ENCODE assay signal across 22 cellular contexts in genomic region chr21:42230636-42231035, GRCh38. TPM values are rescaled to one million over a fixed set of nuclear protein-coding genes. Genes with fewer than 3 reads are reported as not detected.
DNase-seq lines count a peak whose midpoint lies in the region; FAIRE-seq and TF ChIP-seq lines count a peak whose summit lies in the region.
"Had no signal": no experiment of that assay in that cellular context is flagged by ENCODE, and none has a peak within 500 bp of the region (broad histone marks: within the 10 kb centered on the region; RNA-seq: fewer than 3 reads in every experiment).

No MANE protein-coding gene starts in this region.

- H3K4me1 ChIP-seq in CD4-positive, alpha-beta memory T cell (ENCODE audit: insufficient read depth, low read length) = peaks cover 85% of the 10 kb centered on the region
- H3K4me1 ChIP-seq in Loucy (ENCODE audit: insufficient read depth, low read length, poor library complexity, severe bottlenecking) (peaks cover 94% of the 10 kb centered on the region), spleen (peaks cover 61 to 92% (median 84%) of the 10 kb centered on the region in 6 donors)

- H4K20me1 ChIP-seq in Loucy (ENCODE audit: insufficient read depth, low read length, poor library complexity, severe bottlenecking) = no peaks in the 10 kb centered on the region

- no peak overlapping the region for H3K27ac ChIP-seq in CD4-positive, alpha-beta memory T cell (ENCODE audit: low read depth, low read length)
- peak overlapping the region in 7 of 8 donors; percentile 87 to 93 (median 88) for H3K27ac ChIP-seq in spleen
- H3K27ac ChIP-seq: tibial artery had no signal

- H3K79me2 ChIP-seq in Loucy (ENCODE audit: insufficient read depth, low read length) = peaks cover 94% of the 10 kb centered on the region

- 63 to 73% (median 64%) methylated on average over 13 of the region's 13 CpGs for WGBS in spleen, 5 donors

- H3K27ac Mint-ChIP-seq in CD4-positive, alpha-beta memory T cell = peak overlapping the region in 5 of 7 donors; percentile 4 to 98 (median 72)
- H3K27ac Mint-ChIP-seq in immature natural killer cell = peak overlapping the region in 4 of 6 donors; percentile 4 to 96 (median 64)
- H3K27ac Mint-ChIP-seq: endodermal cell, mesothelial cell of epicardium had no signal

- peak overlapping the region in 2 of 8 donors; percentile 24 to 67 for H3K4me3 Mint-ChIP-seq in CD4-positive, alpha-beta memory T cell
- H3K4me3 Mint-ChIP-seq in immature natural killer cell = no peak overlapping the region
- H3K4me3 Mint-ChIP-seq: endodermal cell, mesothelial cell of epicardium, neural crest cell had no signal

- H3K4me3 ChIP-seq in CD4-positive, alpha-beta memory T cell (ENCODE audit: low read length in 2 of 2) = no peak overlapping the region
- H3K4me3 ChIP-seq in Loucy (ENCODE audit: low read length, poor library complexity, severe bottlenecking) = no peak overlapping the region
- no peak overlapping the region for H3K4me3 ChIP-seq in spleen
- H3K4me3 ChIP-seq: tibial artery had no signal

- FAIRE-seq in HTR-8/SVneo (lab: Jason Lieb, UNC) = no peak

- no peaks in the 10 kb centered on the region for H3K27me3 ChIP-seq in CD4-positive, alpha-beta memory T cell (ENCODE audit: insufficient read depth, low read length)
- H3K27me3 ChIP-seq in Loucy (ENCODE audit: insufficient read depth, low read length, poor library complexity, severe bottlenecking) = no peaks in the 10 kb centered on the region
- no peaks in the 10 kb centered on the region for H3K27me3 ChIP-seq in spleen (replicated peaks in 1 of 7)

- intact Hi-C loops in CD4-positive, alpha-beta memory T cell (cut with micrococcal nuclease) = loop anchor here (10.0 kb wide), 1 partner anchor 174 kb away; the partner anchor contains the start of gene UBASH3A
- intact Hi-C loops in spleen (cut with DNase I; ENCODE audit: low total_unique reads) = no loop called here

- H3K27me3 Mint-ChIP-seq in CD4-positive, alpha-beta memory T cell = no peaks in the 10 kb centered on the region
- peaks cover 9 to 34% (median 17%) of the 10 kb centered on the region in 3 donors for H3K27me3 Mint-ChIP-seq in immature natural killer cell (ENCODE audit: low read depth in 3 of 3)

- no peak for TF ChIP-seq CTCF in Loucy (conservative IDR thresholded peaks at IDR 0.05; ENCODE audit: low read length)
- no peak for TF ChIP-seq CTCF in spleen (IDR thresholded peaks at IDR 0.05 in 8 of 11, conservative IDR thresholded peaks at IDR 0.05 in 3 of 11)

- peaks cover 5% of the 10 kb centered on the region for H3K36me3 ChIP-seq in CD4-positive, alpha-beta memory T cell (ENCODE audit: insufficient read depth, low read length)
- peaks cover 12% of the 10 kb centered on the region; the same call in 1 of the 2 replicates for H3K36me3 ChIP-seq in Loucy (ENCODE audit: insufficient read depth, low read length)
- peaks cover 0 to 32% (median 12%) of the 10 kb centered on the region in 6 donors for H3K36me3 ChIP-seq in spleen

- CTCF ChIA-PET in CD4-positive, alpha-beta memory T cell (lab: Charles Lee; ENCODE audit: partially characterized antibody) = interaction anchor here (1.0 to 3.2 kb wide), 3 partner anchors 8 to 28 kb away, joined by 4 to 13 read pairs (median 6); no protein-coding TSS in a partner anchor

- no peaks in the 10 kb centered on the region for H3K9me3 ChIP-seq in CD4-positive, alpha-beta memory T cell (ENCODE audit: control insufficient read depth in 1 of 2, low read length in 2 of 2)
- no peaks in the 10 kb centered on the region for H3K9me3 ChIP-seq in Loucy (ENCODE audit: insufficient read depth, low read depth, low read length)
- no peaks in the 10 kb centered on the region for H3K9me3 ChIP-seq in spleen
- H3K9me3 ChIP-seq: SK-N-SH, tibial artery had no signal

- peak overlapping the region; percentile 85 for H3K9ac ChIP-seq in Loucy (ENCODE audit: low read depth, low read length, poor library complexity, severe bottlenecking)
- H3K9ac ChIP-seq: SK-N-SH had no signal

- H2AFZ ChIP-seq in Loucy (ENCODE audit: low read length) = no peak overlapping the region

- DNase-seq in CD4-positive, alpha-beta memory T cell = no peak
- no peak for DNase-seq in immature natural killer cell
- no peak for DNase-seq in spleen
- no peak for DNase-seq in activated naive CD4-positive, alpha-beta T cell treated with anti-CD3 and anti-CD28 coated beads, Interleukin-2, amount 50 U/mL, for 16 hours
- DNase-seq in cerebellum (ENCODE audit: low spot score) = no peak
- DNase-seq in HTR-8/SVneo (ENCODE audit: insufficient read length, low spot score) = no peak
- DNase-seq: activated CD4-positive, alpha-beta T cell treated with anti-CD3 and anti-CD28 coated beads for 48 hours; activated CD8-positive, alpha-beta memory T cell treated with anti-CD3 and anti-CD28 coated beads, Interleukin-2, amount 50 U/mL, for 4 hours; activated gamma-delta T cell treated with Interleukin-2 at 50 U/mL for 16 hours; amygdala; Calu3; endodermal cell; islet precursor cell; KG1; NCI-H1092; NCI-H2029; NK-92 treated with Interleukin-12 subunit alpha and Interleukin-12 subunit beta, amount 100 ng/mL, for 24 hours; SK-N-SH; tibial artery had no signal

- H3K9me3 Mint-ChIP-seq in CD4-positive, alpha-beta memory T cell = no peaks in the 10 kb centered on the region
- no peaks in the 10 kb centered on the region for H3K9me3 Mint-ChIP-seq in immature natural killer cell
- H3K9me3 Mint-ChIP-seq: endodermal cell, mesothelial cell of epicardium, neural crest cell had no signal

- peaks cover 20 to 21% of the 10 kb centered on the region in 2 donors for H3K36me3 Mint-ChIP-seq in CD4-positive, alpha-beta memory T cell
- H3K36me3 Mint-ChIP-seq in immature natural killer cell = peaks cover 1 to 12% (median 4%) of the 10 kb centered on the region in 3 donors
- H3K36me3 Mint-ChIP-seq: mesothelial cell of epicardium had no signal

- POLR2A ChIA-PET in CD4-positive, alpha-beta memory T cell (lab: Charles Lee; ENCODE audit: partially characterized antibody) = interaction anchor here (0.6 to 4.5 kb wide), 3 partner anchors 11 to 133 kb away, joined by 3 to 26 read pairs (median 4); partner anchors contain the start of gene ABCG1

- no peak for TF ChIP-seq POLR2A in spleen (IDR thresholded peaks at IDR 0.05)

- H3K9me2 ChIP-seq in Loucy (replicated peaks; ENCODE audit: low read depth, low read length) = no peaks in the 10 kb centered on the region
- H3K9me2 ChIP-seq: SK-N-SH had no signal

- H3K4me1 Mint-ChIP-seq in CD4-positive, alpha-beta memory T cell = peaks cover 51 to 96% (median 81%) of the 10 kb centered on the region in 4 donors
- peaks cover 81 to 84% of the 10 kb centered on the region in 2 donors for H3K4me1 Mint-ChIP-seq in immature natural killer cell

- H3F3A ChIP-seq in Loucy (ENCODE audit: low read depth) = peaks cover 4% of the 10 kb centered on the region; the same call in 1 of the 2 replicates

- peak overlapping the region; percentile 49 for H3K4me2 ChIP-seq in Loucy (ENCODE audit: low read depth, low read length, poor library complexity, severe bottlenecking)
- H3K4me2 ChIP-seq: SK-N-SH had no signal

RNA-seq across cellular contexts. Expression of gene ABCG1, which starts 11.7 kb away (rescaled TPM):
- total RNA-seq in CD4-positive, alpha-beta memory T cell = 1 to 10 TPM; 1.5 to 2.0 TPM
- 10 to 100 TPM; 17.0 to 19.6 TPM for polyA plus RNA-seq in CD4-positive, alpha-beta memory T cell
- polyA plus RNA-seq in immature natural killer cell = 10 to 100 TPM in 1 of 3 donors, 1 to 10 TPM in 2; 4.3 to 10.9 (median 8.2) TPM
- 100 to 1,000 TPM in 5 of 7 donors, 10 to 100 TPM in 2; 76.7 to 143 (median 103) TPM for total RNA-seq in spleen
- polyA plus RNA-seq in spleen = 10 to 100 TPM; 14.6 to 17.0 (median 15.6) TPM
- 14.2 TPM for total RNA-seq in cerebellum
